Comparison of ENCODE assay signal across 8 cellular contexts in genomic region chr13:98142427-98143156, GRCh38. TPM values are rescaled to one million over a fixed set of nuclear protein-coding genes. Genes with fewer than 3 reads are reported as not detected.
DNase-seq lines count a peak whose midpoint lies in the region; ATAC-seq, FAIRE-seq and TF ChIP-seq lines count a peak whose summit lies in the region.

Gene FARP1, plus strand, starts transcription at chr13:98143094. Its CDS starts 70,149 bp downstream, at chr13:98213243.

- TF ChIP-seq CTCF in GM06990 (IDR thresholded peaks at IDR 0.05; ENCODE audit: insufficient read depth, low read length, poor library complexity, severe bottlenecking) (no peak), kidney (IDR thresholded peaks at IDR 0.05; ENCODE audit: borderline replicate concordance, extremely low read depth, insufficient read depth) (peak; percentile 55)

- no peaks in the 10 kb centered on the region for H3K9me3 Mint-ChIP-seq in IgD-negative memory B cell

- ATAC-seq in GM21717 (IDR thresholded peaks at IDR 0.05; ENCODE audit: unreplicated experiment) = peak; percentile 70

- H3K4me3 Mint-ChIP-seq in IgD-negative memory B cell = peak within 1 kb of the TSS; percentile 58 to 84 (median 78)

- no peak for FAIRE-seq in kidney (lab: Jason Lieb, UNC)

- peaks cover 2% of the 10 kb centered on the region; the same call in 1 of the 2 replicates for H3K27me3 ChIP-seq in GM06990 (replicated peaks; ENCODE audit: control insufficient read depth, insufficient read depth, low read length)

- H3K27ac Mint-ChIP-seq in IgD-negative memory B cell = no peak within 1 kb of the TSS

- H3K27ac ChIP-seq in cingulate gyrus (ENCODE audit: low read depth, low read length) (peak within 1 kb of the TSS; percentile 39), kidney (ENCODE audit: low read depth in 2 of 2, low read length in 2 of 2) (peak within 1 kb of the TSS; percentile 83)

- peaks cover 4 to 10% (median 6%) of the 10 kb centered on the region in 3 donors for H3K4me1 Mint-ChIP-seq in IgD-negative memory B cell

- H3K4me3 ChIP-seq in GM06990 (replicated peaks; ENCODE audit: low read depth, low read length) = peak within 1 kb of the TSS; percentile 64
- H3K4me3 ChIP-seq in kidney (ENCODE audit: low read length in 2 of 2) = peak within 1 kb of the TSS; percentile 73 to 82

- H3K9ac ChIP-seq in kidney (ENCODE audit: low read length in 2 of 2) = peak within 1 kb of the TSS; percentile 80 to 98

- no peaks in the 10 kb centered on the region for H3K36me3 Mint-ChIP-seq in IgD-negative memory B cell

- intact Hi-C loops in kidney (cut with DNase I) = no loop called here

- H3K36me3 ChIP-seq in GM06990 (ENCODE audit: control insufficient read depth, insufficient read depth, low read length) = no peaks in the 10 kb centered on the region
- H3K36me3 ChIP-seq in kidney (ENCODE audit: control insufficient read depth in 1 of 2, insufficient read depth in 2 of 2, low read length in 2 of 2) = no peaks in the 10 kb centered on the region

- no peaks in the 10 kb centered on the region for H3K9me3 ChIP-seq in kidney (ENCODE audit: control insufficient read depth in 1 of 2, low read length in 2 of 2)

- H3K4me1 ChIP-seq in kidney (ENCODE audit: control insufficient read depth in 1 of 2, insufficient read depth in 1 of 2, low read depth in 1 of 2, low read length in 2 of 2) = peaks cover 8 to 13% of the 10 kb centered on the region in 2 donors

- H3K27me3 Mint-ChIP-seq in IgD-negative memory B cell = peaks cover 42% of the 10 kb centered on the region

- DNase-seq in GM06990 (ENCODE audit: extremely low read depth, insufficient read length) (peak; percentile 50), SK-N-DZ (ENCODE audit: low spot score) (peak; percentile 76), kidney (peak; percentile 91), inferior parietal cortex (ENCODE audit: extremely low spot score) (no peak)
- DNase-seq in stimulated activated CD4-positive, alpha-beta T cell treated with anti-CD3 and anti-CD28 coated beads, Interleukin-12 subunit alpha, Interleukin-12 subunit beta, amount 100 ng/mL, for 48 hours (ENCODE audit: low read depth in 2 of 3, low spot score in 1 of 3) = peak in 2 of 3 donors; percentile 5 to 35

RNA-seq across cellular contexts. Expression of gene FARP1, which starts in this region (rescaled TPM):
- polyA plus RNA-seq in IgD-negative memory B cell (0.46 TPM), kidney (ENCODE audit: insufficient read depth, low read depth, low replicate concordance) (123 TPM)
- polyA plus RNA-seq in SK-N-DZ (2014; cell fraction: cytosol; rRNA removed) = 16.3 and 29.6 TPM in 2 replicates
- 22.1 and 57.0 TPM in 2 replicates for polyA plus RNA-seq in SK-N-DZ (2014; cell fraction: nucleus; rRNA removed)
- total RNA-seq in kidney = 229 TPM

Comparison
In these comparisons a context has a peak if more than half of its experiments do, and no peak if none do; other contexts are left out.
1. RNA of gene FARP1 (polyA plus RNA-seq): 123 TPM in kidney (single experiment); 0.46 TPM in IgD-negative memory B cell (single experiment); every median in the first group is over 10 times any median in the second.